22 cellular contexts compared by ENCODE assay signal in genomic region chr5:148653271-148653839, GRCh38. TPM values are rescaled to one million over a fixed set of nuclear protein-coding genes. Genes with fewer than 3 reads are reported as not detected.
A peak's percentile ranks its signal among the peaks of the same experiment; 100 is the strongest.
DNase-seq lines count a peak whose midpoint lies in the region; ATAC-seq, FAIRE-seq and TF ChIP-seq lines count a peak whose summit lies in the region.
"Had no signal": no experiment of that assay in that cellular context is flagged by ENCODE, and none has a peak within 500 bp of the region (broad histone marks: within the 10 kb centered on the region; RNA-seq: fewer than 3 reads in every experiment).

No MANE protein-coding gene starts in this region.

- FAIRE-seq in HTR-8/SVneo (lab: Jason Lieb, UNC), result peak; percentile 28
- FAIRE-seq: colon, GM12878 had no signal

- H3K27ac ChIP-seq in caudate nucleus (ENCODE audit: low read depth, low read length) (peak overlapping the region; percentile 82), suprapubic skin (no peak overlapping the region)
- H3K27ac ChIP-seq: KMS-11, psoas muscle, WERI-Rb-1 had no signal

- no peaks in the 10 kb centered on the region for H3K9me3 Mint-ChIP-seq in activated T-cell treated with anti-CD3 and anti-CD28 coated beads, Interleukin-2, amount 50 U/mL, for 72 hours
- H3K9me3 Mint-ChIP-seq: T-helper 1 cell treated with Interleukin-12 subunit alpha and Interleukin-12 subunit beta and Interleukin-4 antibody, amounts not matched to agents 30 μg/mL and 1 μg/mL, for 36 hours had no signal

- no peaks in the 10 kb centered on the region for H3K36me3 ChIP-seq in suprapubic skin
- H3K36me3 ChIP-seq: WERI-Rb-1 had no signal

- TF ChIP-seq EP300 in suprapubic skin (IDR thresholded peaks at IDR 0.05), result no peak

- H3K27me3 Mint-ChIP-seq in activated T-cell treated with anti-CD3 and anti-CD28 coated beads, Interleukin-2, amount 50 U/mL, for 72 hours (ENCODE audit: low read depth), result peaks cover 57% of the 10 kb centered on the region

- no peaks in the 10 kb centered on the region for H3K36me3 Mint-ChIP-seq in activated T-cell treated with anti-CD3 and anti-CD28 coated beads, Interleukin-2, amount 50 U/mL, for 72 hours (ENCODE audit: insufficient read depth in 2 of 2)

- peaks cover 41% of the 10 kb centered on the region for H3K27me3 ChIP-seq in suprapubic skin

- no peak overlapping the region for H3K4me3 Mint-ChIP-seq in activated T-cell treated with anti-CD3 and anti-CD28 coated beads, Interleukin-2, amount 50 U/mL, for 72 hours
- H3K4me3 Mint-ChIP-seq: T-helper 1 cell treated with Interleukin-12 subunit alpha and Interleukin-12 subunit beta and Interleukin-4 antibody, amounts not matched to agents 30 μg/mL and 1 μg/mL, for 36 hours had no signal

- H3K27ac Mint-ChIP-seq in activated T-cell treated with anti-CD3 and anti-CD28 coated beads, Interleukin-2, amount 50 U/mL, for 72 hours, result no peak overlapping the region
- H3K27ac Mint-ChIP-seq: T-helper 1 cell treated with Interleukin-12 subunit alpha and Interleukin-12 subunit beta and Interleukin-4 antibody, amounts not matched to agents 30 μg/mL and 1 μg/mL, for 36 hours had no signal

- H3K9me3 ChIP-seq in iPS-18c (ENCODE audit: control insufficient read depth, insufficient read depth, low read length) (no peaks in the 10 kb centered on the region), suprapubic skin (no peaks in the 10 kb centered on the region)
- H3K9me3 ChIP-seq: psoas muscle had no signal

- H3K4me3 ChIP-seq in iPS-18c (ENCODE audit: insufficient read depth, low read depth, low read length) (peak overlapping the region; percentile 61; the same call in 1 of the 2 replicates), suprapubic skin (no peak overlapping the region)
- H3K4me3 ChIP-seq: GM12878 had no signal

- WGBS in suprapubic skin, result 84% methylated on average over 11 of the region's 11 CpGs

- DNase-seq in HTR-8/SVneo (ENCODE audit: insufficient read length, low spot score) (no peak), caudate nucleus (lab: John Stamatoyannopoulos, UW) (peak in 7 of 61 donors; percentile 1 to 32 (median 18)), retina (peak; percentile 11), suprapubic skin (ENCODE audit: low spot score in 2 of 2) (no peak)
- DNase-seq in activated T-cell treated with anti-CD3 and anti-CD28 coated beads, Interleukin-2, amount 50 U/mL, for 72 hours, result no peak
- DNase-seq: COR-L47; NCI-H146; psoas muscle; RPMI8226; stimulated activated CD4-positive, alpha-beta T cell treated with anti-CD3 and anti-CD28 coated beads, Interleukin-15, amount 100 ng/mL, for 24 hours; WERI-Rb-1 had no signal

- H3K4me1 Mint-ChIP-seq in activated T-cell treated with anti-CD3 and anti-CD28 coated beads, Interleukin-2, amount 50 U/mL, for 72 hours (ENCODE audit: low read depth), result no peaks in the 10 kb centered on the region

- TF ChIP-seq CTCF in suprapubic skin (IDR thresholded peaks at IDR 0.05), result no peak

- no peak for ATAC-seq in activated T-cell treated with anti-CD3 and anti-CD28 coated beads, Interleukin-2, amount 50 U/mL, for 72 hours (replicated peaks in 1 of 2)
- no peak for ATAC-seq in HG02840 (IDR thresholded peaks at IDR 0.05; ENCODE audit: low FRiP score, unreplicated experiment)
- ATAC-seq: GM12878, psoas muscle had no signal

- TF ChIP-seq POLR2A in suprapubic skin (IDR thresholded peaks at IDR 0.05), result no peak

- peaks cover 8% of the 10 kb centered on the region for H3K4me1 ChIP-seq in suprapubic skin
- H3K4me1 ChIP-seq: psoas muscle had no signal

RNA-seq across cellular contexts. Expression of gene HTR4, which starts 1.0 kb away (rescaled TPM):
- not detected for total RNA-seq in activated T-cell treated with anti-CD3 and anti-CD28 coated beads, Interleukin-2, amount 50 U/mL, for 72 hours
- total RNA-seq in suprapubic skin, result 1 to 10 TPM in 1 of 4 donors, under 1 TPM in 1, not detected in 2; 0.34 to 1.6 TPM
- total RNA-seq: epithelial cell of proximal tubule, G401, glomerular endothelial cell, GM12878, left lobe of liver, myocyte had no signal
